In genomic region chr6:32467743-32468503, GRCh38 we compare ENCODE assay signal across 2 cellular contexts.
DNase-seq lines count a peak whose midpoint lies in the region; ATAC-seq and TF ChIP-seq lines count a peak whose summit lies in the region.
"Not testable (repeated sequence)": the region's sequence is repeated elsewhere in the genome, so short reads cannot be mapped to it uniquely, and the experiment has no call there.

No MANE protein-coding gene starts in this region.

- H3K4me1 ChIP-seq in HEK293 (ENCODE audit: control insufficient read depth, insufficient read depth, low read length): not testable (repeated sequence)

- not testable (repeated sequence) for ATAC-seq in stimulated activated naive B cell treated with anti-CD40 and anti-IgM and Interleukin-4, amounts not matched to agents 10 μg/mL and 1 μg/mL and 100 μg/mL, for 72 hours (replicated peaks)

- not testable (repeated sequence) for TF ChIP-seq CTCF in HEK293 (tag by site-specific recombination; IDR thresholded peaks at IDR 0.05)

- not testable (repeated sequence) for H3K4me3 ChIP-seq in HEK293 (ENCODE audit: low read depth, low read length)

- H3K36me3 Mint-ChIP-seq in stimulated activated naive B cell treated with anti-CD40 and anti-IgM and Interleukin-4, amounts not matched to agents 10 μg/mL and 1 μg/mL and 100 μg/mL, for 72 hours: peaks cover 6 to 17% of the 10 kb centered on the region in 2 donors

- DNase-seq in stimulated activated naive B cell treated with anti-CD40 and anti-IgM and Interleukin-4, amounts not matched to agents 10 μg/mL and 1 μg/mL and 100 μg/mL, for 72 hours: not testable (repeated sequence)

- H3K4me1 Mint-ChIP-seq in stimulated activated naive B cell treated with anti-CD40 and anti-IgM and Interleukin-4, amounts not matched to agents 10 μg/mL and 1 μg/mL and 100 μg/mL, for 72 hours: peaks cover 7 to 13% of the 10 kb centered on the region in 2 donors

- H3K9me3 Mint-ChIP-seq in stimulated activated naive B cell treated with anti-CD40 and anti-IgM and Interleukin-4, amounts not matched to agents 10 μg/mL and 1 μg/mL and 100 μg/mL, for 72 hours: peaks cover 9 to 11% of the 10 kb centered on the region in 2 donors

- CTCF ChIA-PET in HEK293 (lab: Yijun Ruan, JAX): not testable (repeated sequence)

- peak overlapping the region; percentile 42 for H3K27ac Mint-ChIP-seq in stimulated activated naive B cell treated with anti-CD40 and anti-IgM and Interleukin-4, amounts not matched to agents 10 μg/mL and 1 μg/mL and 100 μg/mL, for 72 hours

- H3K27ac ChIP-seq in HEK293 (ENCODE audit: extremely low read depth, low read depth, low read length): not testable (repeated sequence)

- not testable (repeated sequence) for H3K27me3 Mint-ChIP-seq in stimulated activated naive B cell treated with anti-CD40 and anti-IgM and Interleukin-4, amounts not matched to agents 10 μg/mL and 1 μg/mL and 100 μg/mL, for 72 hours

- POLR2A ChIA-PET in HEK293 (lab: Yijun Ruan, JAX): not testable (repeated sequence)

- not testable (repeated sequence) for H3K9me3 ChIP-seq in HEK293 (ENCODE audit: control insufficient read depth, insufficient read depth, low read depth, low read length)

- H3K36me3 ChIP-seq in HEK293 (ENCODE audit: control insufficient read depth in 2 of 2, insufficient read depth in 1 of 2, low read length in 2 of 2): not testable (repeated sequence)

- H3K4me3 Mint-ChIP-seq in stimulated activated naive B cell treated with anti-CD40 and anti-IgM and Interleukin-4, amounts not matched to agents 10 μg/mL and 1 μg/mL and 100 μg/mL, for 72 hours: not testable (repeated sequence)

TF ChIP-seq in HEK293, 187 proteins besides CTCF, POLR2A, EP300 and RAD21:
- peak; percentile 90 for TF ChIP-seq SCRT1 (tag by site-specific recombination; IDR thresholded peaks at IDR 0.05; ENCODE audit: borderline replicate concordance)
- TF ChIP-seq ZNF280D (tag by site-specific recombination; IDR thresholded peaks at IDR 0.05): peak; percentile 73
- TF ChIP-seq ZNF146 (tag by site-specific recombination; IDR thresholded peaks at IDR 0.05): peak; percentile 94
- peak; percentile 96 for TF ChIP-seq SCRT2 (tag by site-specific recombination; IDR thresholded peaks at IDR 0.05)
